8 cellular contexts compared by ENCODE assay signal in the genomic region with DNA sequence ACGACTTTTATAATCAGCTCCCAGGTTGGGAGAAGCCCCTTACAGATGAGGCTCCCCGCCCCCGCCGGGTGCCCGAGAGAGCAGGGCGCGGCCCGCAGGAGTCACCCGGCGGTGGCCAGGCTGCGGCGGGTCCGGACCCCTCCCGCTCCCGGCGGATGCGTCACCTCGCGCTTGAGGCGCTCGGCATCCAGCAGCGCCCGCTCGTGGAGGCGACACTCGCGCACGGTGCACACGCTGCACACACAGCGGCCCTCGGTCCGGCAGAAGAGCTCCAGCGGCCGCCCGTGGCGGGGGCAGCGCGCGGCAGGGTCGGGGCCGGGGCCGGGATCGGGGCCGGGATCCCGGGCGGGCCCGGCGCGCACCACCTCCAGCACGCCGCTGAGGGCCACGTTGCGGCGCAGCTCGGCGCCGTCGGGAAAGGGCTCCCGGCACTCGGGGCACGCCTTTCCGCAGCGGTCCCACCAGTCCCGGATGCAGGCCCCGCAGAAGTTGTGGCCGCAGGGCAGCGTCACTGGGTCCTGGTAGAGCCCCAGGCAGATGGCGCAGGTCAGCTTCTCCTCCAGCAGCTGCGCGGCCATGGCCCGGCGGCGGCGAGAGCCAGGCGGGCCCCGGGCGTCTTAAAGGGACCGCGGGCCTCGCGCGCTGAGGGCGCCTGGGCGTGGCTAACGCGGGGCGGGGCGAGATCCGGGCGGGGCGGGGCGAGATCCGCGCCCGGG. TPM values are rescaled to one million over a fixed set of nuclear protein-coding genes. Genes with fewer than 3 reads are reported as not detected.
DNase-seq lines count a peak whose midpoint lies in the region; ATAC-seq and TF ChIP-seq lines count a peak whose summit lies in the region.

TSS of gene TRIM65 (minus strand) at position 592 of the 716 bp plus-strand sequence. CDS start at position 578, 14 bp downstream.

- peak within 1 kb of the TSS; percentile 67 to 97 (median 85) for H3K27ac Mint-ChIP-seq in CD8-positive, alpha-beta memory T cell
- peak within 1 kb of the TSS; percentile 84 for H3K27ac Mint-ChIP-seq in activated T-helper 17 cell treated with anti-CD3 and anti-CD28 coated beads, Interleukin-2, amount 50 U/mL, for 72 hours
- peak within 1 kb of the TSS; percentile 66 to 90 (median 81) for H3K27ac Mint-ChIP-seq in nephron
- peak within 1 kb of the TSS; percentile 89 for H3K27ac Mint-ChIP-seq in stimulated activated naive CD8-positive, alpha-beta T cell treated with anti-CD3 and anti-CD28 coated beads, Interleukin-15, Interleukin-2, amounts not matched to agents 100 ng/mL and 50 ng/mL, for 24 hours

- peak; percentile 55 for ATAC-seq in GM19438 (IDR thresholded peaks at IDR 0.05; ENCODE audit: low read depth, unreplicated experiment)
- peak; percentile 94 for ATAC-seq in activated T-helper 17 cell treated with anti-CD3 and anti-CD28 coated beads, Interleukin-2, amount 50 U/mL, for 72 hours (replicated peaks)

- peaks cover 25 to 31% (median 26%) of the 10 kb centered on the region in 3 donors for H3K4me1 Mint-ChIP-seq in CD8-positive, alpha-beta memory T cell
- H3K4me1 Mint-ChIP-seq in activated T-helper 17 cell treated with anti-CD3 and anti-CD28 coated beads, Interleukin-2, amount 50 U/mL, for 72 hours = peaks cover 15% of the 10 kb centered on the region
- H3K4me1 Mint-ChIP-seq in nephron = peaks cover 23% of the 10 kb centered on the region
- peaks cover 23% of the 10 kb centered on the region for H3K4me1 Mint-ChIP-seq in stimulated activated naive CD8-positive, alpha-beta T cell treated with anti-CD3 and anti-CD28 coated beads, Interleukin-15, Interleukin-2, amounts not matched to agents 100 ng/mL and 50 ng/mL, for 24 hours (ENCODE audit: low read depth)

- H3K9me3 ChIP-seq in CD8-positive, alpha-beta memory T cell (ENCODE audit: low read length) = no peaks in the 10 kb centered on the region

- peak within 1 kb of the TSS; percentile 66 for H3K4me3 ChIP-seq in CD8-positive, alpha-beta memory T cell (ENCODE audit: low read length)

- peak within 1 kb of the TSS; percentile 61 for H3K27ac ChIP-seq in CD8-positive, alpha-beta memory T cell (ENCODE audit: low read depth, low read length)

- no peaks in the 10 kb centered on the region for H3K27me3 Mint-ChIP-seq in CD8-positive, alpha-beta memory T cell
- H3K27me3 Mint-ChIP-seq in activated T-helper 17 cell treated with anti-CD3 and anti-CD28 coated beads, Interleukin-2, amount 50 U/mL, for 72 hours = no peaks in the 10 kb centered on the region
- no peaks in the 10 kb centered on the region for H3K27me3 Mint-ChIP-seq in nephron (ENCODE audit: low read depth)
- H3K27me3 Mint-ChIP-seq in stimulated activated naive CD8-positive, alpha-beta T cell treated with anti-CD3 and anti-CD28 coated beads, Interleukin-15, Interleukin-2, amounts not matched to agents 100 ng/mL and 50 ng/mL, for 24 hours = no peaks in the 10 kb centered on the region

- H3K9me3 Mint-ChIP-seq in CD8-positive, alpha-beta memory T cell = no peaks in the 10 kb centered on the region
- H3K9me3 Mint-ChIP-seq in activated T-helper 17 cell treated with anti-CD3 and anti-CD28 coated beads, Interleukin-2, amount 50 U/mL, for 72 hours = no peaks in the 10 kb centered on the region
- no peaks in the 10 kb centered on the region for H3K9me3 Mint-ChIP-seq in nephron
- H3K9me3 Mint-ChIP-seq in stimulated activated naive CD8-positive, alpha-beta T cell treated with anti-CD3 and anti-CD28 coated beads, Interleukin-15, Interleukin-2, amounts not matched to agents 100 ng/mL and 50 ng/mL, for 24 hours = no peaks in the 10 kb centered on the region

- peak; percentile 67 to 84 (median 71) for DNase-seq in CD8-positive, alpha-beta memory T cell
- DNase-seq in HT-29 (ENCODE audit: low spot score) (peak; percentile 76), RPMI7951 (ENCODE audit: low read depth) (peak; percentile 78), fibroblast of peridontal ligament (ENCODE audit: extremely low read depth) (peak; percentile 63)

- no peaks in the 10 kb centered on the region for H3K27me3 ChIP-seq in CD8-positive, alpha-beta memory T cell (ENCODE audit: insufficient read depth, low read length, poor library complexity, severe bottlenecking)

- peak within 1 kb of the TSS; percentile 82 to 92 (median 85) for H3K4me3 Mint-ChIP-seq in CD8-positive, alpha-beta memory T cell
- H3K4me3 Mint-ChIP-seq in activated T-helper 17 cell treated with anti-CD3 and anti-CD28 coated beads, Interleukin-2, amount 50 U/mL, for 72 hours = peak within 1 kb of the TSS; percentile 88
- peak within 1 kb of the TSS; percentile 81 to 86 (median 86) for H3K4me3 Mint-ChIP-seq in nephron
- peak within 1 kb of the TSS; percentile 86 for H3K4me3 Mint-ChIP-seq in stimulated activated naive CD8-positive, alpha-beta T cell treated with anti-CD3 and anti-CD28 coated beads, Interleukin-15, Interleukin-2, amounts not matched to agents 100 ng/mL and 50 ng/mL, for 24 hours

- POLR2A ChIA-PET in CD8-positive, alpha-beta memory T cell (lab: Charles Lee) = interaction anchor here (0.5 to 4.0 kb wide), 24 partner anchors 8 to 527 kb away, joined by 3 to 42 read pairs (median 4); partner anchors contain the start of genes ACOX1, GALK1, MRPL38 and TRIM47

- peaks cover 6% of the 10 kb centered on the region for H3K36me3 ChIP-seq in CD8-positive, alpha-beta memory T cell (ENCODE audit: insufficient read depth, low read length)

- H3K36me3 Mint-ChIP-seq in CD8-positive, alpha-beta memory T cell = peaks cover 0 to 50% (median 2%) of the 10 kb centered on the region in 3 donors
- H3K36me3 Mint-ChIP-seq in activated T-helper 17 cell treated with anti-CD3 and anti-CD28 coated beads, Interleukin-2, amount 50 U/mL, for 72 hours (ENCODE audit: low read depth) = peaks cover 35% of the 10 kb centered on the region
- peaks cover 16% of the 10 kb centered on the region for H3K36me3 Mint-ChIP-seq in nephron (ENCODE audit: low read depth)
- peaks cover 41% of the 10 kb centered on the region for H3K36me3 Mint-ChIP-seq in stimulated activated naive CD8-positive, alpha-beta T cell treated with anti-CD3 and anti-CD28 coated beads, Interleukin-15, Interleukin-2, amounts not matched to agents 100 ng/mL and 50 ng/mL, for 24 hours (ENCODE audit: low read depth)

- H3K4me1 ChIP-seq in CD8-positive, alpha-beta memory T cell (ENCODE audit: insufficient read depth, low read length) = peaks cover 18% of the 10 kb centered on the region

- peak in 2 of 3 experiments; percentile 11 to 12 for TF ChIP-seq CTCF in nephron (IDR thresholded peaks at IDR 0.05; ENCODE audit: unreplicated experiment in 3 of 3)

- CTCF ChIA-PET in CD8-positive, alpha-beta memory T cell (lab: Charles Lee) = interaction anchor here (0.6 to 6.2 kb wide), 27 partner anchors 8 to 279 kb away, joined by 3 to 51 read pairs (median 4); partner anchors contain the start of genes GALK1, MRPL38, TRIM47 and WBP2

RNA-seq across cellular contexts. Expression of gene TRIM65, which starts in this region (rescaled TPM):
- total RNA-seq in CD8-positive, alpha-beta memory T cell = 10 to 100 TPM; 34.9 to 35.4 TPM
- polyA plus RNA-seq in CD8-positive, alpha-beta memory T cell = 28.1 TPM
- total RNA-seq in HT-29 (2014; rRNA removed; shearing (Covaris generic)) = 20.2 and 29.2 TPM in 2 replicates
- 8.5 and 14.4 TPM in 2 replicates for total RNA-seq in RPMI7951 (2014; rRNA removed; shearing (Covaris generic))
- 10 to 100 TPM; 20.3 to 33.9 TPM for total RNA-seq in activated T-helper 17 cell treated with anti-CD3 and anti-CD28 coated beads, Interleukin-2, amount 50 U/mL, for 72 hours

Comparison
In these comparisons a context has a peak if more than half of its experiments do, and no peak if none do; other contexts are left out.
1. Peak in every context shown above with its lines: DNase-seq, ATAC-seq, H3K4me3 ChIP-seq and H3K27ac ChIP-seq.